In the genomic region with DNA sequence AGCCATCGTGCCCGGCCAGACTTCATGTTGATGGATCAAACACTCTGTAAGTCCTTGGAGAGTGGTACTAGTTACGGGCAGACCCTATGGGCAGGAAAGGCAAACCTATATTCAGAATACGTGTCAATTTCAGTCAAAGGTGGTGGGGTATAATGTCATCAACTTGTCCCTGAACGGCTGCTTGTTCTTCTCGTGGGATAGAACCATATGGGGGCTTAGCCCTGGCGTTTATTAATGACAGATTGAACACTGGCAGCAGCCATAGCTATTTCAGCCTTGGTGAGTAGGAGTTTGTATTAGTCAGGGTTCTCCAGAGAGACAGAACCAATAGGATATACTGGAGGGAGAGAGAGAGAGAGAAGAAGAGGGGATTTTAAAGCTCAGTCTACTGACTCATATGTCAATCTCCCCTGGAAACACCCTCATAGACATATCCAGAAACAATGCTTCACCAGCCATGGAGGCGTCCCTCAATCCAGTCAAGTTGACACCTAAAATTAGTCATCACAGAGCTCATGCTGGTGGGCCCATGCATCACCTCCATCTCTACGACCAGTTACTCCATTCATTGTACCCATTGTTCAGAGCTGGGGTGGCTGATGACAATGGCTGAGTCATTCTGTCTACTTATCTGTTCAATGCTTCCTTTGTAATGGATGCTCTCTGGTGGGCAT, we compare ENCODE assay signal across 1 cellular context.
TF ChIP-seq lines count a peak whose summit lies in the region.

No MANE protein-coding gene starts in this region.

TF ChIP-seq in K562, 482 proteins besides CTCF, POLR2A, EP300 and RAD21 (continues in another document):
- TF ChIP-seq DMBX1 (CRISPR knock-in tag; IDR thresholded peaks at IDR 0.05; ENCODE audit: borderline replicate concordance) (no peak), JUND (IDR thresholded peaks at IDR 0.05; ENCODE audit: borderline replicate concordance, low read depth, low read length) (peak; percentile 15; the same call in 1 of the 2 replicates), JUND (tag; IDR thresholded peaks at IDR 0.05; ENCODE audit: borderline replicate concordance, low read depth, low read length) (0 out of 3 replicates have a peak, but pooled peaks have one; percentile 17), SOX6 (IDR thresholded peaks at IDR 0.05) (peak; percentile 58; the same call in 1 of the 2 replicates), MBD2 (IDR thresholded peaks at IDR 0.05; ENCODE audit: borderline replicate concordance, low read depth) (no peak), ZNF197 (CRISPR knock-in tag; IDR thresholded peaks at IDR 0.05; ENCODE audit: low read depth) (no peak), ZFPM2 (CRISPR knock-in tag; IDR thresholded peaks at IDR 0.05) (no peak), SNIP1 (IDR thresholded peaks at IDR 0.05; ENCODE audit: low read depth) (peak; percentile 15; the same call in 1 of the 2 replicates), ZNF79 (CRISPR knock-in tag; IDR thresholded peaks at IDR 0.05; ENCODE audit: low read depth) (no peak), BACH1 (tag; IDR thresholded peaks at IDR 0.05) (no peak), ZSCAN29 (IDR thresholded peaks at IDR 0.05) (no peak), GATA2 (CRISPR knock-in tag; IDR thresholded peaks at IDR 0.05) (no peak), CHD4 (IDR thresholded peaks at IDR 0.05; ENCODE audit: insufficient read depth, insufficient replicate concordance, low read depth, low read length, poor library complexity, severe bottlenecking) (no peak), NCOA4 (IDR thresholded peaks at IDR 0.05; ENCODE audit: partially characterized antibody) (no peak), PCBP1 (IDR thresholded peaks at IDR 0.05; ENCODE audit: low read depth, low read length, poor library complexity, severe bottlenecking) (no peak), PURB (CRISPR knock-in tag; IDR thresholded peaks at IDR 0.05; ENCODE audit: low read depth) (no peak), POLR2B (IDR thresholded peaks at IDR 0.05; ENCODE audit: low read depth, partially characterized antibody) (no peak), RBM39 (optimal IDR thresholded peaks at IDR 0.05; ENCODE audit: low read depth, low read length) (no peak), HNRNPH1 (optimal IDR thresholded peaks at IDR 0.05; ENCODE audit: low read depth, low read length) (no peak), NR2C2 (CRISPR knock-in tag; IDR thresholded peaks at IDR 0.05) (no peak), NR2C2 (tag; IDR thresholded peaks at IDR 0.05) (no peak), ZNF133 (CRISPR knock-in tag; IDR thresholded peaks at IDR 0.05) (no peak), ZNF316 (IDR thresholded peaks at IDR 0.05) (peak; percentile 29; the same call in 1 of the 2 replicates)
- TF ChIP-seq, protein P1, sequence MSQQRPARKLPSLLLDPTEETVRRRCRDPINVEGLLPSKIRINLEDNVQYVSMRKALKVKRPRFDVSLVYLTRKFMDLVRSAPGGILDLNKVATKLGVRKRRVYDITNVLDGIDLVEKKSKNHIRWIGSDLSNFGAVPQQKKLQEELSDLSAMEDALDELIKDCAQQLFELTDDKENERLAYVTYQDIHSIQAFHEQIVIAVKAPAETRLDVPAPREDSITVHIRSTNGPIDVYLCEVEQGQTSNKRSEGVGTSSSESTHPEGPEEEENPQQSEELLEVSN (IDR thresholded peaks at IDR 0.05; ENCODE audit: borderline replicate concordance in 1 of 2, extremely low read depth in 1 of 2, insufficient read depth in 1 of 2, insufficient read length in 1 of 2, low read depth in 1 of 2, low read length in 1 of 2, poor library complexity in 1 of 2, severe bottlenecking in 1 of 2), result no peak
- TF ChIP-seq, protein P2, sequence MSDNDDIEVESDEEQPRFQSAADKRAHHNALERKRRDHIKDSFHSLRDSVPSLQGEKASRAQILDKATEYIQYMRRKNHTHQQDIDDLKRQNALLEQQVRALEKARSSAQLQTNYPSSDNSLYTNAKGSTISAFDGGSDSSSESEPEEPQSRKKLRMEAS (CRISPR knock-in tag; IDR thresholded peaks at IDR 0.05), result peak; percentile 55; the same call in 1 of the 2 replicates
- TF ChIP-seq, protein P3, sequence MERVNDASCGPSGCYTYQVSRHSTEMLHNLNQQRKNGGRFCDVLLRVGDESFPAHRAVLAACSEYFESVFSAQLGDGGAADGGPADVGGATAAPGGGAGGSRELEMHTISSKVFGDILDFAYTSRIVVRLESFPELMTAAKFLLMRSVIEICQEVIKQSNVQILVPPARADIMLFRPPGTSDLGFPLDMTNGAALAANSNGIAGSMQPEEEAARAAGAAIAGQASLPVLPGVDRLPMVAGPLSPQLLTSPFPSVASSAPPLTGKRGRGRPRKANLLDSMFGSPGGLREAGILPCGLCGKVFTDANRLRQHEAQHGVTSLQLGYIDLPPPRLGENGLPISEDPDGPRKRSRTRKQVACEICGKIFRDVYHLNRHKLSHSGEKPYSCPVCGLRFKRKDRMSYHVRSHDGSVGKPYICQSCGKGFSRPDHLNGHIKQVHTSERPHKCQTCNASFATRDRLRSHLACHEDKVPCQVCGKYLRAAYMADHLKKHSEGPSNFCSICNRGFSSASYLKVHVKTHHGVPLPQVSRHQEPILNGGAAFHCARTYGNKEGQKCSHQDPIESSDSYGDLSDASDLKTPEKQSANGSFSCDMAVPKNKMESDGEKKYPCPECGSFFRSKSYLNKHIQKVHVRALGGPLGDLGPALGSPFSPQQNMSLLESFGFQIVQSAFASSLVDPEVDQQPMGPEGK (CRISPR knock-in tag; IDR thresholded peaks at IDR 0.05; ENCODE audit: borderline replicate concordance), result no peak
- TF ChIP-seq, protein P4, sequence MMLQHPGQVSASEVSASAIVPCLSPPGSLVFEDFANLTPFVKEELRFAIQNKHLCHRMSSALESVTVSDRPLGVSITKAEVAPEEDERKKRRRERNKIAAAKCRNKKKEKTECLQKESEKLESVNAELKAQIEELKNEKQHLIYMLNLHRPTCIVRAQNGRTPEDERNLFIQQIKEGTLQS (IDR thresholded peaks at IDR 0.05), result peak; percentile 72
- TF ChIP-seq, protein P4 (CRISPR knock-in tag; conservative IDR thresholded peaks at IDR 0.05), result no peak
- TF ChIP-seq, protein P5, sequence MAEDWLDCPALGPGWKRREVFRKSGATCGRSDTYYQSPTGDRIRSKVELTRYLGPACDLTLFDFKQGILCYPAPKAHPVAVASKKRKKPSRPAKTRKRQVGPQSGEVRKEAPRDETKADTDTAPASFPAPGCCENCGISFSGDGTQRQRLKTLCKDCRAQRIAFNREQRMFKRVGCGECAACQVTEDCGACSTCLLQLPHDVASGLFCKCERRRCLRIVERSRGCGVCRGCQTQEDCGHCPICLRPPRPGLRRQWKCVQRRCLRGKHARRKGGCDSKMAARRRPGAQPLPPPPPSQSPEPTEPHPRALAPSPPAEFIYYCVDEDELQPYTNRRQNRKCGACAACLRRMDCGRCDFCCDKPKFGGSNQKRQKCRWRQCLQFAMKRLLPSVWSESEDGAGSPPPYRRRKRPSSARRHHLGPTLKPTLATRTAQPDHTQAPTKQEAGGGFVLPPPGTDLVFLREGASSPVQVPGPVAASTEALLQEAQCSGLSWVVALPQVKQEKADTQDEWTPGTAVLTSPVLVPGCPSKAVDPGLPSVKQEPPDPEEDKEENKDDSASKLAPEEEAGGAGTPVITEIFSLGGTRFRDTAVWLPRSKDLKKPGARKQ (CRISPR knock-in tag; IDR thresholded peaks at IDR 0.05), result no peak
- TF ChIP-seq, protein P6, sequence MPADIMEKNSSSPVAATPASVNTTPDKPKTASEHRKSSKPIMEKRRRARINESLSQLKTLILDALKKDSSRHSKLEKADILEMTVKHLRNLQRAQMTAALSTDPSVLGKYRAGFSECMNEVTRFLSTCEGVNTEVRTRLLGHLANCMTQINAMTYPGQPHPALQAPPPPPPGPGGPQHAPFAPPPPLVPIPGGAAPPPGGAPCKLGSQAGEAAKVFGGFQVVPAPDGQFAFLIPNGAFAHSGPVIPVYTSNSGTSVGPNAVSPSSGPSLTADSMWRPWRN (IDR thresholded peaks at IDR 0.05; ENCODE audit: low read depth), result no peak
- TF ChIP-seq, protein P7, sequence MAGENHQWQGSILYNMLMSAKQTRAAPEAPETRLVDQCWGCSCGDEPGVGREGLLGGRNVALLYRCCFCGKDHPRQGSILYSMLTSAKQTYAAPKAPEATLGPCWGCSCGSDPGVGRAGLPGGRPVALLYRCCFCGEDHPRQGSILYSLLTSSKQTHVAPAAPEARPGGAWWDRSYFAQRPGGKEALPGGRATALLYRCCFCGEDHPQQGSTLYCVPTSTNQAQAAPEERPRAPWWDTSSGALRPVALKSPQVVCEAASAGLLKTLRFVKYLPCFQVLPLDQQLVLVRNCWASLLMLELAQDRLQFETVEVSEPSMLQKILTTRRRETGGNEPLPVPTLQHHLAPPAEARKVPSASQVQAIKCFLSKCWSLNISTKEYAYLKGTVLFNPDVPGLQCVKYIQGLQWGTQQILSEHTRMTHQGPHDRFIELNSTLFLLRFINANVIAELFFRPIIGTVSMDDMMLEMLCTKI (IDR thresholded peaks at IDR 0.05; ENCODE audit: partially characterized antibody), result no peak
- TF ChIP-seq, protein P8, sequence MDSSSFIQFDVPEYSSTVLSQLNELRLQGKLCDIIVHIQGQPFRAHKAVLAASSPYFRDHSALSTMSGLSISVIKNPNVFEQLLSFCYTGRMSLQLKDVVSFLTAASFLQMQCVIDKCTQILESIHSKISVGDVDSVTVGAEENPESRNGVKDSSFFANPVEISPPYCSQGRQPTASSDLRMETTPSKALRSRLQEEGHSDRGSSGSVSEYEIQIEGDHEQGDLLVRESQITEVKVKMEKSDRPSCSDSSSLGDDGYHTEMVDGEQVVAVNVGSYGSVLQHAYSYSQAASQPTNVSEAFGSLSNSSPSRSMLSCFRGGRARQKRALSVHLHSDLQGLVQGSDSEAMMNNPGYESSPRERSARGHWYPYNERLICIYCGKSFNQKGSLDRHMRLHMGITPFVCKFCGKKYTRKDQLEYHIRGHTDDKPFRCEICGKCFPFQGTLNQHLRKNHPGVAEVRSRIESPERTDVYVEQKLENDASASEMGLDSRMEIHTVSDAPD (CRISPR knock-in tag; IDR thresholded peaks at IDR 0.05), result no peak
- TF ChIP-seq, protein P9, sequence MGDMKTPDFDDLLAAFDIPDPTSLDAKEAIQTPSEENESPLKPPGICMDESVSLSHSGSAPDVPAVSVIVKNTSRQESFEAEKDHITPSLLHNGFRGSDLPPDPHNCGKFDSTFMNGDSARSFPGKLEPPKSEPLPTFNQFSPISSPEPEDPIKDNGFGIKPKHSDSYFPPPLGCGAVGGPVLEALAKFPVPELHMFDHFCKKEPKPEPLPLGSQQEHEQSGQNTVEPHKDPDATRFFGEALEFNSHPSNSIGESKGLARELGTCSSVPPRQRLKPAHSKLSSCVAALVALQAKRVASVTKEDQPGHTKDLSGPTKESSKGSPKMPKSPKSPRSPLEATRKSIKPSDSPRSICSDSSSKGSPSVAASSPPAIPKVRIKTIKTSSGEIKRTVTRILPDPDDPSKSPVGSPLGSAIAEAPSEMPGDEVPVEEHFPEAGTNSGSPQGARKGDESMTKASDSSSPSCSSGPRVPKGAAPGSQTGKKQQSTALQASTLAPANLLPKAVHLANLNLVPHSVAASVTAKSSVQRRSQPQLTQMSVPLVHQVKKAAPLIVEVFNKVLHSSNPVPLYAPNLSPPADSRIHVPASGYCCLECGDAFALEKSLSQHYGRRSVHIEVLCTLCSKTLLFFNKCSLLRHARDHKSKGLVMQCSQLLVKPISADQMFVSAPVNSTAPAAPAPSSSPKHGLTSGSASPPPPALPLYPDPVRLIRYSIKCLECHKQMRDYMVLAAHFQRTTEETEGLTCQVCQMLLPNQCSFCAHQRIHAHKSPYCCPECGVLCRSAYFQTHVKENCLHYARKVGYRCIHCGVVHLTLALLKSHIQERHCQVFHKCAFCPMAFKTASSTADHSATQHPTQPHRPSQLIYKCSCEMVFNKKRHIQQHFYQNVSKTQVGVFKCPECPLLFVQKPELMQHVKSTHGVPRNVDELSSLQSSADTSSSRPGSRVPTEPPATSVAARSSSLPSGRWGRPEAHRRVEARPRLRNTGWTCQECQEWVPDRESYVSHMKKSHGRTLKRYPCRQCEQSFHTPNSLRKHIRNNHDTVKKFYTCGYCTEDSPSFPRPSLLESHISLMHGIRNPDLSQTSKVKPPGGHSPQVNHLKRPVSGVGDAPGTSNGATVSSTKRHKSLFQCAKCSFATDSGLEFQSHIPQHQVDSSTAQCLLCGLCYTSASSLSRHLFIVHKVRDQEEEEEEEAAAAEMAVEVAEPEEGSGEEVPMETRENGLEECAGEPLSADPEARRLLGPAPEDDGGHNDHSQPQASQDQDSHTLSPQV (IDR thresholded peaks at IDR 0.05), result no peak
- TF ChIP-seq, protein P10, sequence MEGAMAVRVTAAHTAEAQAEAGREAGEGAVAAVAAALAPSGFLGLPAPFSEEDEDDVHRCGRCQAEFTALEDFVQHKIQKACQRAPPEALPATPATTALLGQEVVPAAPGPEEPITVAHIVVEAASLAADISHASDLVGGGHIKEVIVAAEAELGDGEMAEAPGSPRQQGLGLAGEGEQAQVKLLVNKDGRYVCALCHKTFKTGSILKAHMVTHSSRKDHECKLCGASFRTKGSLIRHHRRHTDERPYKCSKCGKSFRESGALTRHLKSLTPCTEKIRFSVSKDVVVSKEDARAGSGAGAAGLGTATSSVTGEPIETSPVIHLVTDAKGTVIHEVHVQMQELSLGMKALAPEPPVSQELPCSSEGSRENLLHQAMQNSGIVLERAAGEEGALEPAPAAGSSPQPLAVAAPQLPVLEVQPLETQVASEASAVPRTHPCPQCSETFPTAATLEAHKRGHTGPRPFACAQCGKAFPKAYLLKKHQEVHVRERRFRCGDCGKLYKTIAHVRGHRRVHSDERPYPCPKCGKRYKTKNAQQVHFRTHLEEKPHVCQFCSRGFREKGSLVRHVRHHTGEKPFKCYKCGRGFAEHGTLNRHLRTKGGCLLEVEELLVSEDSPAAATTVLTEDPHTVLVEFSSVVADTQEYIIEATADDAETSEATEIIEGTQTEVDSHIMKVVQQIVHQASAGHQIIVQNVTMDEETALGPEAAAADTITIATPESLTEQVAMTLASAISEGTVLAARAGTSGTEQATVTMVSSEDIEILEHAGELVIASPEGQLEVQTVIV (CRISPR knock-in tag; IDR thresholded peaks at IDR 0.05; ENCODE audit: borderline replicate concordance), result no peak
